22 cellular contexts compared by ENCODE assay signal in genomic region chr6:53645850-53646249, GRCh38. TPM values are rescaled to one million over a fixed set of nuclear protein-coding genes. Genes with fewer than 3 reads are reported as not detected.
"Had no signal": no experiment of that assay in that cellular context is flagged by ENCODE, and none has a peak within 500 bp of the region (broad histone marks: within the 10 kb centered on the region; RNA-seq: fewer than 3 reads in every experiment).

No MANE protein-coding gene starts in this region.

- FAIRE-seq: endometrium, pancreas had no signal

- H3K4me3 ChIP-seq: colonic mucosa, gastrocnemius medialis, lower lobe of right lung, pancreas, transverse colon, vagina had no signal

- H3K27ac ChIP-seq: colonic mucosa, lower lobe of right lung, neutrophil, pancreas, transverse colon, vagina had no signal

- H3K36me3 ChIP-seq: colonic mucosa, gastrocnemius medialis, lower lobe of right lung, neutrophil, pancreas, transverse colon, vagina had no signal

- H3K27ac Mint-ChIP-seq: activated B cell treated with CpG ODN at 0.5 μM for 24 hours had no signal

- H3K9me3 Mint-ChIP-seq: activated B cell treated with CpG ODN at 0.5 μM for 24 hours; activated CD4-positive, alpha-beta memory T cell treated with anti-CD3 and anti-CD28 coated beads, Interleukin-2, amount 10 ng/mL, durations not matched to agents 7 days and 5 days; activated naive CD8-positive, alpha-beta T cell treated with anti-CD3 and anti-CD28 coated beads, Interleukin-2, amount 10 ng/mL, durations not matched to agents 7 days and 5 days; activated T-helper 17 cell treated with anti-CD3 and anti-CD28 coated beads, Interleukin-2, amount 50 U/mL, for 72 hours; naive thymus-derived CD8-positive, alpha-beta T cell had no signal

- H3K27me3 Mint-ChIP-seq: activated B cell treated with CpG ODN at 0.5 μM for 24 hours; activated CD4-positive, alpha-beta memory T cell treated with anti-CD3 and anti-CD28 coated beads, Interleukin-2, amount 10 ng/mL, durations not matched to agents 7 days and 5 days; activated CD8-positive, alpha-beta memory T cell treated with anti-CD3 and anti-CD28 coated beads, Interleukin-2, amount 10 ng/mL, durations not matched to agents 7 days and 5 days; activated naive CD8-positive, alpha-beta T cell treated with anti-CD3 and anti-CD28 coated beads, Interleukin-2, amount 10 ng/mL, durations not matched to agents 7 days and 5 days; activated T-helper 17 cell treated with anti-CD3 and anti-CD28 coated beads, Interleukin-2, amount 50 U/mL, for 72 hours; naive thymus-derived CD8-positive, alpha-beta T cell had no signal

- H3K9me3 ChIP-seq: colonic mucosa, gastrocnemius medialis, lower lobe of right lung, neutrophil, pancreas, transverse colon, vagina had no signal

- H3K4me1 ChIP-seq: colonic mucosa, transverse colon had no signal

- ATAC-seq: activated CD8-positive, alpha-beta memory T cell treated with anti-CD3 and anti-CD28 coated beads, Interleukin-2, amount 10 ng/mL, durations not matched to agents 7 days and 5 days; activated T-helper 17 cell treated with anti-CD3 and anti-CD28 coated beads, Interleukin-2, amount 50 U/mL, for 72 hours; gastrocnemius medialis; lower lobe of right lung; naive thymus-derived CD8-positive, alpha-beta T cell; pancreas; stimulated activated naive CD8-positive, alpha-beta T cell treated with anti-CD3 and anti-CD28 coated beads, Interleukin-15, Interleukin-2, amounts not matched to agents 100 U/mL and 50 U/mL, for 24 hours had no signal

- H3K27me3 ChIP-seq: colonic mucosa, gastrocnemius medialis, neutrophil, pancreas, transverse colon, vagina had no signal

- H3K36me3 Mint-ChIP-seq: naive thymus-derived CD8-positive, alpha-beta T cell had no signal

- H3K4me3 Mint-ChIP-seq: activated B cell treated with CpG ODN at 0.5 μM for 24 hours; activated CD4-positive, alpha-beta memory T cell treated with anti-CD3 and anti-CD28 coated beads, Interleukin-2, amount 10 ng/mL, durations not matched to agents 7 days and 5 days; activated CD8-positive, alpha-beta memory T cell treated with anti-CD3 and anti-CD28 coated beads, Interleukin-2, amount 10 ng/mL, durations not matched to agents 7 days and 5 days had no signal

- DNase-seq: activated B cell treated with CpG ODN at 0.5 μM for 24 hours; activated CD4-positive, alpha-beta memory T cell treated with anti-CD3 and anti-CD28 coated beads, Interleukin-2, amount 10 ng/mL, durations not matched to agents 7 days and 5 days; activated CD4-positive, alpha-beta T cell treated with anti-CD3 and anti-CD28 coated beads for 48 hours; activated CD8-positive, alpha-beta memory T cell treated with anti-CD3 and anti-CD28 coated beads, Interleukin-2, amount 10 ng/mL, durations not matched to agents 7 days and 5 days; activated naive CD4-positive, alpha-beta T cell; activated naive CD8-positive, alpha-beta T cell treated with anti-CD3 and anti-CD28 coated beads, Interleukin-2, amount 10 ng/mL, durations not matched to agents 7 days and 5 days; activated T-cell treated with anti-CD3 and anti-CD28 coated beads, Interleukin-2, amount 50 U/mL, for 1 hour; amygdala; caudate nucleus; colonic mucosa; gastrocnemius medialis; head of caudate nucleus; lower lobe of right lung; naive thymus-derived CD8-positive, alpha-beta T cell; pancreas; stimulated activated CD4-positive, alpha-beta T cell treated with anti-CD3 and anti-CD28 coated beads, Interleukin-2, amount 100 ng/mL, for 24 hours; stimulated activated naive CD8-positive, alpha-beta T cell treated with anti-CD3 and anti-CD28 coated beads, Interleukin-15, Interleukin-2, amounts not matched to agents 100 U/mL and 50 U/mL, for 24 hours; transverse colon had no signal

RNA-seq across cellular contexts. Expression of gene KLHL31, which starts 19.7 kb away (rescaled TPM):
- polyA plus RNA-seq: naive thymus-derived CD8-positive, alpha-beta T cell had no signal
